Comparison of ENCODE assay signal across 22 cellular contexts in the genomic region with DNA sequence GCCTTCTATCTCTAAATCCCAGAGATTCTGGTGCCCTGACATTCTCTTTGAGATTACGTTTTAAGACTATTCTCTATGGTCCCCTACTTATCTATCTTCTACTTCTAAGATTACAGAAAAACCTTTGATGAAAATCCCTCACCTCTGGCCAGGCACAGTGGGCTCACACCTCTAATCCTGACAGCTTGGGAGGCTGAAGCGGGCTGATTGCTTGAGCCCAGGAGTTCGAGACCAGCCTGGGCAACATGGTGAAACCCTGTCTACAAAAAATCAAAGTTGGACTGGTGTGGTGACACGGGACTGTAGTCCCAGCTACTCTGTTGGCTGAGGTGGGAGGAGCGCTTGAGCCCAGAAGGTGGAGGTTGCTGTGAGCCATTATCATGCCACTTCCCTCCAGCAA. TPM values are rescaled to one million over a fixed set of nuclear protein-coding genes. Genes with fewer than 3 reads are reported as not detected.
DNase-seq lines count a peak whose midpoint lies in the region; ATAC-seq and TF ChIP-seq lines count a peak whose summit lies in the region.
"Had no signal": no experiment of that assay in that cellular context is flagged by ENCODE, and none has a peak within 500 bp of the region (broad histone marks: within the 10 kb centered on the region; RNA-seq: fewer than 3 reads in every experiment).

No MANE protein-coding gene starts in this region.

- POLR2A ChIA-PET in CD4-positive, alpha-beta memory T cell (lab: Charles Lee; ENCODE audit: partially characterized antibody) = interaction anchor here (1.2 to 1.8 kb wide), 2 partner anchors 15 to 72 kb away, joined by 4 to 5 read pairs; partner anchors contain the start of genes NUP98 and STIM1
- POLR2A ChIA-PET in activated B cell treated with CpG ODN at 0.5 μM for 24 hours (lab: Charles Lee) = no interaction called here

- H3K9me3 Mint-ChIP-seq in T-helper 1 cell treated with Interleukin-12 subunit alpha and Interleukin-12 subunit beta and Interleukin-4 antibody, amounts not matched to agents 30 μg/mL and 1 μg/mL, for 36 hours = no peaks in the 10 kb centered on the region
- no peaks in the 10 kb centered on the region for H3K9me3 Mint-ChIP-seq in CD4-positive, alpha-beta memory T cell
- no peaks in the 10 kb centered on the region for H3K9me3 Mint-ChIP-seq in activated B cell treated with CpG ODN at 0.5 μM for 24 hours

- H2AK5ac ChIP-seq in mesendoderm (ENCODE audit: low read length) = no peak overlapping the region

- no peak overlapping the region for H3K4me2 ChIP-seq in mesendoderm (ENCODE audit: low read length)

- H2BK5ac ChIP-seq in mesendoderm (ENCODE audit: low read length) = no peak overlapping the region

- no peak overlapping the region for H3K27ac ChIP-seq in CD4-positive, alpha-beta memory T cell (ENCODE audit: low read depth, low read length)
- no peak overlapping the region for H3K27ac ChIP-seq in mesendoderm (ENCODE audit: low read depth, low read length)
- H3K27ac ChIP-seq: 22Rv1, brain microvascular endothelial cell, heart left ventricle, uterus had no signal

- no CpG with 5 or more reads among the region's 5 CpGs for WGBS in mesendoderm (ENCODE audit: extremely low coverage, insufficient coverage, low lambda C conversion rate)

- H2BK15ac ChIP-seq in mesendoderm (replicated peaks; ENCODE audit: low read depth) = no peak overlapping the region

- no peak overlapping the region for H2BK120ac ChIP-seq in mesendoderm (ENCODE audit: low read depth, low read length)

- DNase-seq in T-helper 1 cell (no peak), activated B cell treated with CpG ODN at 0.5 μM for 24 hours (no peak), mesendoderm (peak; percentile 30), NCI-H1694 treated with DMSO at 0.1 percent for 48 hours (lab: John Stamatoyannopoulos, UW) (no peak), NCI-H146 treated with DMSO at 0.1 percent for 48 hours (lab: John Stamatoyannopoulos, UW; ENCODE audit: unreplicated experiment) (no peak)
- no peak for DNase-seq in CD4-positive, alpha-beta memory T cell
- no peak for DNase-seq in stimulated activated CD4-positive, alpha-beta T cell treated with anti-CD3 and anti-CD28 coated beads, Interleukin-2, amount 100 ng/mL, for 48 hours
- DNase-seq: activated CD4-positive, alpha-beta T cell treated with anti-CD3 and anti-CD28 coated beads, Interleukin-2, amount 50 U/mL, for 1 hour; AML-193; brain microvascular endothelial cell; Calu3; cortex of kidney; heart left ventricle; NCI-H146; NCI-H748 treated with DMSO at 0.1 percent for 48 hours; Right ventricle myocardium superior; stimulated activated CD4-positive, alpha-beta T cell treated with anti-CD3 and anti-CD28 coated beads, Interleukin-12 subunit alpha, Interleukin-12 subunit beta, amount 100 ng/mL, for 4 hours; substantia nigra; uterus had no signal

- H4K5ac ChIP-seq in mesendoderm (ENCODE audit: low read length) = no peak overlapping the region

- peak overlapping the region; percentile 28 for H3K4me3 Mint-ChIP-seq in T-helper 1 cell treated with Interleukin-12 subunit alpha and Interleukin-12 subunit beta and Interleukin-4 antibody, amounts not matched to agents 30 μg/mL and 1 μg/mL, for 36 hours
- H3K4me3 Mint-ChIP-seq in CD4-positive, alpha-beta memory T cell = peak overlapping the region in 2 of 8 donors; percentile 24 to 50
- H3K4me3 Mint-ChIP-seq in activated B cell treated with CpG ODN at 0.5 μM for 24 hours = no peak overlapping the region

- no peak overlapping the region for H3K9ac ChIP-seq in mesendoderm (ENCODE audit: low read length)

- H3K27me3 Mint-ChIP-seq in T-helper 1 cell treated with Interleukin-12 subunit alpha and Interleukin-12 subunit beta and Interleukin-4 antibody, amounts not matched to agents 30 μg/mL and 1 μg/mL, for 36 hours (ENCODE audit: low read depth) = no peaks in the 10 kb centered on the region
- no peaks in the 10 kb centered on the region for H3K27me3 Mint-ChIP-seq in CD4-positive, alpha-beta memory T cell
- H3K27me3 Mint-ChIP-seq in activated B cell treated with CpG ODN at 0.5 μM for 24 hours = no peaks in the 10 kb centered on the region

- H3K18ac ChIP-seq in mesendoderm (ENCODE audit: low read length) = no peak overlapping the region

- peaks cover 48% of the 10 kb centered on the region for H3K79me2 ChIP-seq in mesendoderm (ENCODE audit: control insufficient read depth, insufficient read depth, low read length)

- no peak overlapping the region for H3K4me3 ChIP-seq in CD4-positive, alpha-beta memory T cell (ENCODE audit: low read length in 2 of 2)
- H3K4me3 ChIP-seq in mesendoderm (ENCODE audit: low read length) = no peak overlapping the region
- H3K4me3 ChIP-seq: heart left ventricle, uterus had no signal

- TF ChIP-seq CTCF in activated B cell treated with CpG ODN at 0.5 μM for 24 hours (IDR thresholded peaks at IDR 0.05) = no peak

- intact Hi-C loops in CD4-positive, alpha-beta memory T cell (cut with micrococcal nuclease) = no loop called here
- intact Hi-C loops in activated B cell treated with CpG ODN at 0.5 μM for 24 hours (cut with micrococcal nuclease) = no loop called here

- H3K9me3 ChIP-seq in CD4-positive, alpha-beta memory T cell (ENCODE audit: control insufficient read depth in 1 of 2, low read length in 2 of 2) = no peaks in the 10 kb centered on the region
- H3K9me3 ChIP-seq: heart left ventricle, uterus had no signal

- no peaks in the 10 kb centered on the region for H3K27me3 ChIP-seq in CD4-positive, alpha-beta memory T cell (ENCODE audit: insufficient read depth, low read length)
- H3K27me3 ChIP-seq in mesendoderm (ENCODE audit: insufficient read depth, low read length, poor library complexity) = no peaks in the 10 kb centered on the region
- H3K27me3 ChIP-seq: brain microvascular endothelial cell, heart left ventricle, uterus had no signal

- peaks cover 35% of the 10 kb centered on the region for H3K36me3 Mint-ChIP-seq in T-helper 1 cell treated with Interleukin-12 subunit alpha and Interleukin-12 subunit beta and Interleukin-4 antibody, amounts not matched to agents 30 μg/mL and 1 μg/mL, for 36 hours (ENCODE audit: low read depth)
- H3K36me3 Mint-ChIP-seq in CD4-positive, alpha-beta memory T cell = peaks cover 23 to 47% of the 10 kb centered on the region in 2 donors
- H3K36me3 Mint-ChIP-seq in activated B cell treated with CpG ODN at 0.5 μM for 24 hours (ENCODE audit: low read depth) = peaks cover 48% of the 10 kb centered on the region

- H4K8ac ChIP-seq in mesendoderm (ENCODE audit: low read depth, low read length) = no peak overlapping the region

- H3K56ac ChIP-seq in mesendoderm (ENCODE audit: low read length) = no peak overlapping the region

- no peak overlapping the region for H3K4ac ChIP-seq in mesendoderm (ENCODE audit: low read depth, low read length)

- no peak overlapping the region for H3K23ac ChIP-seq in mesendoderm (ENCODE audit: low read length)

- H3K4me1 ChIP-seq in CD4-positive, alpha-beta memory T cell (ENCODE audit: insufficient read depth, low read length) = peaks cover 60% of the 10 kb centered on the region
- no peaks in the 10 kb centered on the region for H3K4me1 ChIP-seq in mesendoderm (ENCODE audit: control insufficient read depth, low read depth, low read length)
- H3K4me1 ChIP-seq: uterus had no signal

- CTCF ChIA-PET in CD4-positive, alpha-beta memory T cell (lab: Charles Lee; ENCODE audit: partially characterized antibody) = interaction anchor here (1.4 to 5.4 kb wide), 5 partner anchors 25 to 290 kb away, joined by 3 to 39 read pairs (median 8); partner anchors contain the start of genes PGAP2 and RHOG
- CTCF ChIA-PET in activated B cell treated with CpG ODN at 0.5 μM for 24 hours (lab: Charles Lee) = interaction anchor here (0.6 to 2.6 kb wide), 3 partner anchors 14 to 59 kb away, joined by 4 to 9 read pairs (median 5); no protein-coding TSS in a partner anchor

- H3K27ac Mint-ChIP-seq in T-helper 1 cell treated with Interleukin-12 subunit alpha and Interleukin-12 subunit beta and Interleukin-4 antibody, amounts not matched to agents 30 μg/mL and 1 μg/mL, for 36 hours = peak overlapping the region; percentile 52
- H3K27ac Mint-ChIP-seq in CD4-positive, alpha-beta memory T cell = peak overlapping the region; percentile 32 to 71 (median 59)
- H3K27ac Mint-ChIP-seq in activated B cell treated with CpG ODN at 0.5 μM for 24 hours = peak overlapping the region; percentile 41

- peaks cover 45% of the 10 kb centered on the region for H3K4me1 Mint-ChIP-seq in T-helper 1 cell treated with Interleukin-12 subunit alpha and Interleukin-12 subunit beta and Interleukin-4 antibody, amounts not matched to agents 30 μg/mL and 1 μg/mL, for 36 hours (ENCODE audit: low read depth)
- H3K4me1 Mint-ChIP-seq in CD4-positive, alpha-beta memory T cell = peaks cover 37 to 64% (median 50%) of the 10 kb centered on the region in 4 donors
- peaks cover 59% of the 10 kb centered on the region for H3K4me1 Mint-ChIP-seq in activated B cell treated with CpG ODN at 0.5 μM for 24 hours

- peaks cover 3% of the 10 kb centered on the region for H3K79me1 ChIP-seq in mesendoderm (ENCODE audit: low read length)

- peaks cover 20% of the 10 kb centered on the region for H3K36me3 ChIP-seq in CD4-positive, alpha-beta memory T cell (ENCODE audit: insufficient read depth, low read length)
- H3K36me3 ChIP-seq in mesendoderm (ENCODE audit: control insufficient read depth, insufficient read depth, low read length) = peaks cover 4% of the 10 kb centered on the region
- H3K36me3 ChIP-seq: uterus had no signal

- ATAC-seq in activated B cell treated with CpG ODN at 0.5 μM for 24 hours (ENCODE audit: low read depth) = no peak
- ATAC-seq: heart left ventricle, left lobe of liver had no signal

RNA-seq across cellular contexts. Expression of gene NUP98, which starts 14.4 kb away (rescaled TPM):
- 100 to 1,000 TPM; 109 to 112 TPM for total RNA-seq in CD4-positive, alpha-beta memory T cell
- 10 to 100 TPM; 31.9 to 51.8 TPM for polyA plus RNA-seq in CD4-positive, alpha-beta memory T cell
- total RNA-seq in activated B cell treated with CpG ODN at 0.5 μM for 24 hours = 98.0 and 117 TPM in 2 replicates
- 72.3 TPM for polyA plus RNA-seq in mesendoderm (2013, experiment 1 of 2)
- polyA plus RNA-seq in mesendoderm (2013, experiment 2 of 2) = 72.2 TPM

RNA-seq across cellular contexts. Expression of gene PGAP2, which starts 25.4 kb away (rescaled TPM):
- 10 to 100 TPM; 18.4 to 20.7 TPM for total RNA-seq in CD4-positive, alpha-beta memory T cell
- polyA plus RNA-seq in CD4-positive, alpha-beta memory T cell = 10 to 100 TPM; 16.2 to 18.6 TPM
- total RNA-seq in activated B cell treated with CpG ODN at 0.5 μM for 24 hours = 19.7 and 25.0 TPM in 2 replicates
- 55.1 TPM for polyA plus RNA-seq in mesendoderm (2013, experiment 1 of 2)
- 56.2 TPM for polyA plus RNA-seq in mesendoderm (2013, experiment 2 of 2)

RNA-seq across cellular contexts. Expression of gene RHOG, which starts 57.8 kb away (rescaled TPM):
- total RNA-seq in CD4-positive, alpha-beta memory T cell = 100 to 1,000 TPM in 1 of 2 experiments, 10 to 100 TPM in 1; 99.4 to 103 TPM
- polyA plus RNA-seq in CD4-positive, alpha-beta memory T cell = 100 to 1,000 TPM; 124 to 228 TPM
- 163 and 176 TPM in 2 replicates for total RNA-seq in activated B cell treated with CpG ODN at 0.5 μM for 24 hours
- polyA plus RNA-seq in mesendoderm (2013, experiment 1 of 2) = 38.2 TPM
- polyA plus RNA-seq in mesendoderm (2013, experiment 2 of 2) = 34.7 TPM
